22 cellular contexts compared by ENCODE assay signal in the genomic region with DNA sequence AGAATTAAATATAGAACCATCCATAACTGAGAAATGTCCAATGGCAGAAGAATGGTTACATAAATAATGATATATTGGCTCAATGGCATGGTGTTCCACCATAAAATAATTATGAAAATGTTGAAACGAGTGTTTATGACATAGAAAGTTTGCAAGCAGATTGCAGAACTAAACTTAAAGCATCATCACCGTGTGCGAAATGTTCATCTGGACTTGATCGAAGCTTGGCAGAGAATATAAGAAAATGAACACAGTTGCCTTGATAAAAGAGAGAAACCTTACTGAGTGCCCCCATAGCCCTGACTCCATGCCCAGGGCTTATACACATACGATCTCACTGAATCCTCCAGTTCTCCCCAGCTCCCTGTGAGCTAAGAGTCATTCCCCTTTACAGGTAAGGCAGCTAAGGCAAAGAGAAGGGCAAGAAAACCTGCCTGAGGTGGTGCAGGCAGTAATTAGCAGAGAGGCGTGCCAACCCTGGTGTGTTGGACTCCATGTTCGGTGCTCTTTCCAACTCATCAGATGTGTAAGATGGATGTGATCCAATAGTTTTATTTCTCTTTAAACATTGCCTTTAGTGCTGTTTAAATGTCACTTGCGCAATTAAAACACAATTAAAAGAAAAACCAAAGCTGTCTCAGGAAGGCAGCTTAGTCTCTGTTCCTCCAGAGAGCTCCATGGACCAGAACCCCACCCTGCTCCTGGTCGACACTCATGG. TPM values are rescaled to one million over a fixed set of nuclear protein-coding genes. Genes with fewer than 3 reads are reported as not detected.
"Had no signal": no experiment of that assay in that cellular context is flagged by ENCODE, and none has a peak within 500 bp of the region (broad histone marks: within the 10 kb centered on the region; RNA-seq: fewer than 3 reads in every experiment).

No MANE protein-coding gene starts in this region.

- H3K9me3 ChIP-seq: gastrocnemius medialis, right lobe of liver, testis, vagina had no signal

- H3K36me3 Mint-ChIP-seq: activated naive CD4-positive, alpha-beta T cell treated with anti-CD3 and anti-CD28 coated beads, Interleukin-2, amount 50 U/mL, for 24 hours; brain; stimulated activated naive B cell treated with anti-CD40 and anti-IgM and Interleukin-4, amounts not matched to agents 10 μg/mL and 1 μg/mL and 100 μg/mL, for 72 hours; type B pancreatic cell had no signal

- H3K27me3 Mint-ChIP-seq: activated naive CD4-positive, alpha-beta T cell treated with anti-CD3 and anti-CD28 coated beads, Interleukin-2, amount 50 U/mL, for 24 hours; type B pancreatic cell had no signal

- ATAC-seq: gastrocnemius medialis; right lobe of liver; stimulated activated naive B cell treated with anti-CD40 and anti-IgM and Interleukin-4, amounts not matched to agents 10 μg/mL and 1 μg/mL and 100 μg/mL, for 72 hours had no signal

- H3K27ac Mint-ChIP-seq: activated CD4-positive, alpha-beta memory T cell treated with anti-CD3 and anti-CD28 coated beads, Interleukin-2, amount 10 ng/mL, durations not matched to agents 7 days and 5 days; activated naive CD4-positive, alpha-beta T cell treated with anti-CD3 and anti-CD28 coated beads, Interleukin-2, amount 50 U/mL, for 24 hours; dendritic cell treated with granulocyte-macrophage colony-stimulating factor and Interleukin-4, amounts not matched to agents 40 ng/mL and 50 ng/mL, for 4 days; stimulated activated naive B cell treated with anti-CD40 and anti-IgM and Interleukin-4, amounts not matched to agents 10 μg/mL and 1 μg/mL and 100 μg/mL, for 72 hours; T-helper 1 cell treated with Interleukin-12 subunit alpha and Interleukin-12 subunit beta and Interleukin-4 antibody, amounts not matched to agents 30 μg/mL and 1 μg/mL, for 36 hours; type B pancreatic cell had no signal

- H3K27me3 ChIP-seq: gastrocnemius medialis, right lobe of liver, testis, vagina had no signal

- H3K4me3 Mint-ChIP-seq: activated CD4-positive, alpha-beta memory T cell treated with anti-CD3 and anti-CD28 coated beads, Interleukin-2, amount 10 ng/mL, durations not matched to agents 7 days and 5 days; activated naive CD4-positive, alpha-beta T cell treated with anti-CD3 and anti-CD28 coated beads, Interleukin-2, amount 50 U/mL, for 24 hours; dendritic cell treated with granulocyte-macrophage colony-stimulating factor and Interleukin-4, amounts not matched to agents 40 ng/mL and 50 ng/mL, for 4 days; nephron progenitor cell; stimulated activated naive B cell treated with anti-CD40 and anti-IgM and Interleukin-4, amounts not matched to agents 10 μg/mL and 1 μg/mL and 100 μg/mL, for 72 hours; T-helper 1 cell treated with Interleukin-12 subunit alpha and Interleukin-12 subunit beta and Interleukin-4 antibody, amounts not matched to agents 30 μg/mL and 1 μg/mL, for 36 hours; type B pancreatic cell had no signal

- H3K27ac ChIP-seq: gastrocnemius medialis, right lobe of liver, skin epidermis, testis, vagina had no signal

- H3K36me3 ChIP-seq: gastrocnemius medialis, right lobe of liver, vagina had no signal

- DNase-seq: activated CD4-positive, alpha-beta memory T cell treated with anti-CD3 and anti-CD28 coated beads, Interleukin-2, amount 10 ng/mL, durations not matched to agents 7 days and 5 days; activated CD4-positive, alpha-beta T cell treated with anti-CD3 and anti-CD28 coated beads for 48 hours; activated CD4-positive, CD25-positive, alpha-beta regulatory T cell; activated gamma-delta T cell treated with Interleukin-2 at 50 U/mL for 16 hours; anterior cingulate cortex; effector CD4-positive, alpha-beta T cell; erythroblast; gastrocnemius medialis; hypothalamus; nephron progenitor cell; nucleus accumbens; right lobe of liver; stimulated activated CD4-positive, alpha-beta T cell treated with anti-CD3 and anti-CD28 coated beads, Interleukin-2, amount 100 ng/mL, for 24 hours; stimulated activated naive B cell treated with anti-CD40 and anti-IgM and Interleukin-4, amounts not matched to agents 10 μg/mL and 1 μg/mL and 100 μg/mL, for 72 hours; testis had no signal

- H3K9me3 Mint-ChIP-seq: activated CD4-positive, alpha-beta memory T cell treated with anti-CD3 and anti-CD28 coated beads, Interleukin-2, amount 10 ng/mL, durations not matched to agents 7 days and 5 days; activated naive CD4-positive, alpha-beta T cell treated with anti-CD3 and anti-CD28 coated beads, Interleukin-2, amount 50 U/mL, for 24 hours; brain; dendritic cell treated with granulocyte-macrophage colony-stimulating factor and Interleukin-4, amounts not matched to agents 40 ng/mL and 50 ng/mL, for 4 days; nephron progenitor cell; stimulated activated naive B cell treated with anti-CD40 and anti-IgM and Interleukin-4, amounts not matched to agents 10 μg/mL and 1 μg/mL and 100 μg/mL, for 72 hours; T-helper 1 cell treated with Interleukin-12 subunit alpha and Interleukin-12 subunit beta and Interleukin-4 antibody, amounts not matched to agents 30 μg/mL and 1 μg/mL, for 36 hours; type B pancreatic cell had no signal

- H3K4me1 ChIP-seq: gastrocnemius medialis, right lobe of liver, testis, vagina had no signal

- H3K4me3 ChIP-seq: gastrocnemius medialis, right lobe of liver, skin epidermis, testis, vagina had no signal

RNA-seq across cellular contexts. Expression of gene SPOCD1, which starts 21.8 kb away (rescaled TPM):
- total RNA-seq: gastrocnemius medialis had no signal
